28 cellular contexts compared by ENCODE assay signal in the genomic region with DNA sequence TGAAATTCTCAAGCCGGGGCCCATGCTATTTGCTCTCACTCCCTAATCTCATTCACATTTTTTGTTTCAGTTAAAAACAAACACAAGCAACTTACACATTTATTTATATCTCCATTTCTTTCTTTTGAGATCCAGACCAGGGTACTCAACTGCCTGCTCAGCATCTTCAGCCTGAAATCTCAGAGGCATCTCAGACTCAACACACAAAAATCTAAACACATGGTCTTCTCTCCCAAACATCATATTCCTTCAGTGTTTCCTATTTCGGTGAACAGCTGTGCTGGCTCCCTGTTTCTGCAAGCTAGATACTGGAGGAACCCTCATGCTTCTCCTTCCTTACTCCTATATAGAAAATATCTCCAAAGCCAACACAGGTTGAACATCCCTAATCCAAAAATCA.
"Had no signal": no experiment of that assay in that cellular context is flagged by ENCODE, and none has a peak within 500 bp of the region (broad histone marks: within the 10 kb centered on the region; RNA-seq: fewer than 3 reads in every experiment).

No MANE protein-coding gene starts in this region.

- H3K36me3 ChIP-seq: ascending aorta, breast epithelium, cardiac muscle cell, colonic mucosa, esophagus squamous epithelium had no signal

- H3K4me3 Mint-ChIP-seq: activated CD4-positive, alpha-beta memory T cell treated with anti-CD3 and anti-CD28 coated beads, Interleukin-2, amount 10 ng/mL, durations not matched to agents 7 days and 5 days; activated CD4-positive, alpha-beta T cell treated with anti-CD3 and anti-CD28 coated beads for 36 hours; activated CD4-positive, alpha-beta T cell treated with anti-CD3 and anti-CD28 coated beads, Interleukin-2, amount 10 ng/mL, durations not matched to agents 24 days and 14 days; activated naive CD4-positive, alpha-beta T cell treated with anti-CD3 and anti-CD28 coated beads, Interleukin-2, amount 10 ng/mL, durations not matched to agents 7 days and 5 days; activated naive CD8-positive, alpha-beta T cell treated with anti-CD3 and anti-CD28 coated beads, Interleukin-2, amount 10 ng/mL, durations not matched to agents 7 days and 5 days; activated T-cell treated with anti-CD3 and anti-CD28 coated beads, Interleukin-2, amount 50 U/mL, for 24 hours; activated T-cell treated with anti-CD3 and anti-CD28 coated beads, Interleukin-2, amount 50 U/mL, for 72 hours; brain had no signal

- DNase-seq: activated CD4-positive, alpha-beta memory T cell treated with anti-CD3 and anti-CD28 coated beads, Interleukin-2, amount 10 ng/mL, durations not matched to agents 7 days and 5 days; activated CD4-positive, alpha-beta T cell treated with anti-CD3 and anti-CD28 coated beads for 36 hours; activated CD4-positive, alpha-beta T cell treated with anti-CD3 and anti-CD28 coated beads, Interleukin-2, amount 10 ng/mL, durations not matched to agents 24 days and 14 days; activated CD4-positive, alpha-beta T cell treated with anti-CD3 and anti-CD28 coated beads, Interleukin-2, amount 50 U/mL, for 4 hours; activated CD4-positive, CD25-positive, alpha-beta regulatory T cell; activated CD4-positive, CD25-positive, alpha-beta regulatory T cell treated with anti-CD3 and anti-CD28 coated beads, Interleukin-2, amount 50 U/mL, for 72 hours; activated CD8-positive, alpha-beta memory T cell treated with anti-CD3 and anti-CD28 coated beads, Interleukin-2, amount 50 U/mL, for 48 hours; activated gamma-delta T cell; activated naive CD4-positive, alpha-beta T cell; activated naive CD4-positive, alpha-beta T cell treated with anti-CD3 and anti-CD28 coated beads, Interleukin-2, amount 10 ng/mL, durations not matched to agents 7 days and 5 days; activated naive CD8-positive, alpha-beta T cell treated with anti-CD3 and anti-CD28 coated beads, Interleukin-2, amount 10 ng/mL, durations not matched to agents 7 days and 5 days; activated T-cell treated with anti-CD3 and anti-CD28 coated beads for 4 hours; activated T-cell treated with anti-CD3 and anti-CD28 coated beads, Interleukin-2, amount 50 U/mL, for 24 hours; activated T-cell treated with anti-CD3 and anti-CD28 coated beads, Interleukin-2, amount 50 U/mL, for 72 hours; central memory CD4-positive, alpha-beta T cell; cerebellar nuclear complex; colonic mucosa; effector CD8-positive, alpha-beta T cell; esophagus squamous epithelium; foreskin fibroblast; head of caudate nucleus; T-helper 2 cell had no signal

- H3K27me3 ChIP-seq: ascending aorta, cardiac muscle cell, colonic mucosa had no signal

- H3K9me3 Mint-ChIP-seq: activated CD4-positive, alpha-beta memory T cell treated with anti-CD3 and anti-CD28 coated beads, Interleukin-2, amount 10 ng/mL, durations not matched to agents 7 days and 5 days; activated CD4-positive, alpha-beta T cell treated with anti-CD3 and anti-CD28 coated beads, Interleukin-2, amount 10 ng/mL, durations not matched to agents 24 days and 14 days; activated naive CD4-positive, alpha-beta T cell treated with anti-CD3 and anti-CD28 coated beads, Interleukin-2, amount 10 ng/mL, durations not matched to agents 7 days and 5 days; activated naive CD4-positive, alpha-beta T cell treated with anti-CD3 and anti-CD28 coated beads, Interleukin-2, amount 50 U/mL, for 72 hours; activated naive CD8-positive, alpha-beta T cell treated with anti-CD3 and anti-CD28 coated beads, Interleukin-2, amount 10 ng/mL, durations not matched to agents 7 days and 5 days; activated T-cell treated with anti-CD3 and anti-CD28 coated beads, Interleukin-2, amount 50 U/mL, for 72 hours had no signal

- H3K27ac ChIP-seq: ascending aorta, breast epithelium, cardiac muscle cell, colonic mucosa, epithelial cell of prostate, esophagus squamous epithelium had no signal

- H3K4me3 ChIP-seq: ascending aorta, breast epithelium, cardiac muscle cell, colonic mucosa, esophagus squamous epithelium had no signal

- H3K9me3 ChIP-seq: ascending aorta, breast epithelium, colonic mucosa, esophagus squamous epithelium had no signal

- ATAC-seq: activated CD4-positive, alpha-beta T cell treated with anti-CD3 and anti-CD28 coated beads for 36 hours; activated naive CD4-positive, alpha-beta T cell treated with anti-CD3 and anti-CD28 coated beads, Interleukin-2, amount 50 U/mL, for 72 hours; activated T-cell treated with anti-CD3 and anti-CD28 coated beads, Interleukin-2, amount 50 U/mL, for 72 hours had no signal

- H3K27ac Mint-ChIP-seq: activated CD4-positive, alpha-beta memory T cell treated with anti-CD3 and anti-CD28 coated beads, Interleukin-2, amount 10 ng/mL, durations not matched to agents 7 days and 5 days; activated CD4-positive, alpha-beta T cell treated with anti-CD3 and anti-CD28 coated beads for 36 hours; activated CD4-positive, alpha-beta T cell treated with anti-CD3 and anti-CD28 coated beads, Interleukin-2, amount 10 ng/mL, durations not matched to agents 24 days and 14 days; activated naive CD4-positive, alpha-beta T cell treated with anti-CD3 and anti-CD28 coated beads, Interleukin-2, amount 10 ng/mL, durations not matched to agents 7 days and 5 days; activated naive CD4-positive, alpha-beta T cell treated with anti-CD3 and anti-CD28 coated beads, Interleukin-2, amount 50 U/mL, for 72 hours; activated naive CD8-positive, alpha-beta T cell treated with anti-CD3 and anti-CD28 coated beads, Interleukin-2, amount 10 ng/mL, durations not matched to agents 7 days and 5 days; activated T-cell treated with anti-CD3 and anti-CD28 coated beads, Interleukin-2, amount 50 U/mL, for 24 hours; activated T-cell treated with anti-CD3 and anti-CD28 coated beads, Interleukin-2, amount 50 U/mL, for 72 hours; brain had no signal

- H3K4me1 Mint-ChIP-seq: activated CD4-positive, alpha-beta memory T cell treated with anti-CD3 and anti-CD28 coated beads, Interleukin-2, amount 10 ng/mL, durations not matched to agents 7 days and 5 days; activated CD4-positive, alpha-beta T cell treated with anti-CD3 and anti-CD28 coated beads for 36 hours; activated CD4-positive, alpha-beta T cell treated with anti-CD3 and anti-CD28 coated beads, Interleukin-2, amount 10 ng/mL, durations not matched to agents 24 days and 14 days; activated naive CD4-positive, alpha-beta T cell treated with anti-CD3 and anti-CD28 coated beads, Interleukin-2, amount 10 ng/mL, durations not matched to agents 7 days and 5 days; activated naive CD8-positive, alpha-beta T cell treated with anti-CD3 and anti-CD28 coated beads, Interleukin-2, amount 10 ng/mL, durations not matched to agents 7 days and 5 days had no signal

- H3K4me1 ChIP-seq: ascending aorta, breast epithelium, colonic mucosa had no signal
